8 cellular contexts compared by ENCODE assay signal in genomic region chr11:67238894-67239794, GRCh38. TPM values are rescaled to one million over a fixed set of nuclear protein-coding genes. Genes with fewer than 3 reads are reported as not detected.
A peak's percentile ranks its signal among the peaks of the same experiment; 100 is the strongest.
DNase-seq lines count a peak whose midpoint lies in the region; ATAC-seq and TF ChIP-seq lines count a peak whose summit lies in the region.

No MANE protein-coding gene starts in this region.

- in situ Hi-C loops in GM13977 (cut with MboI; ENCODE audit: low pct_unique_long_range_greater_than_20kb, low sequenced_read_pairs, unreplicated experiment), result no loop called here

- H3K9me3 ChIP-seq in thoracic aorta, result no peaks in the 10 kb centered on the region

- H2AFZ ChIP-seq in ACC112 (ENCODE audit: low read length, unreplicated experiment), result no peak overlapping the region

- H3K27ac ChIP-seq in ACC112 (ENCODE audit: low read depth, low read length), result peak overlapping the region; percentile 33
- H3K27ac ChIP-seq in thoracic aorta, result peak overlapping the region; percentile 76 to 94

- H3K4me1 ChIP-seq in ACC112 (ENCODE audit: control insufficient read depth, insufficient read depth, low read length, unreplicated experiment) (peaks cover 27% of the 10 kb centered on the region), thoracic aorta (ENCODE audit: control insufficient read depth in 1 of 2, low read depth in 2 of 2) (peaks cover 29 to 38% of the 10 kb centered on the region in 2 donors)

- TF ChIP-seq CTCF in thoracic aorta (IDR thresholded peaks at IDR 0.05) (no peak), GM13977 (IDR thresholded peaks at IDR 0.05; ENCODE audit: extremely low read depth, insufficient read depth, missing control alignments) (no peak)

- H3K36me3 ChIP-seq in ACC112 (ENCODE audit: insufficient read depth, low read length) (peaks cover 10% of the 10 kb centered on the region; the same call in 1 of the 2 replicates), thoracic aorta (no peaks in the 10 kb centered on the region)

- DNase-seq in amniotic epithelial cell (ENCODE audit: low read depth), result peak; percentile 59
- peak; percentile 64 for DNase-seq in kidney glomerular epithelial cell (lab: John Stamatoyannopoulos, UW)
- no peak for DNase-seq in thoracic aorta (ENCODE audit: low spot score)
- DNase-seq in mucosa of gallbladder (ENCODE audit: low spot score), result no peak
- no peak for DNase-seq in GM13977 (ENCODE audit: low spot score)

- H3K4me3 ChIP-seq in ACC112 (ENCODE audit: low read depth, low read length) (peak overlapping the region; percentile 62), thoracic aorta (peak overlapping the region; percentile 84)

- ATAC-seq in HG03097 (IDR thresholded peaks at IDR 0.05; ENCODE audit: low FRiP score, unreplicated experiment) (peak; percentile 16), thoracic aorta (ENCODE audit: insufficient number of reproducible peaks, low FRiP score, low read depth) (no peak), HG02973 (IDR thresholded peaks at IDR 0.05; ENCODE audit: unreplicated experiment) (no peak)

- H3K79me2 ChIP-seq in ACC112 (ENCODE audit: control insufficient read depth, insufficient read depth, low read length, unreplicated experiment), result peaks cover 44% of the 10 kb centered on the region

- H3K27me3 ChIP-seq in ACC112 (ENCODE audit: insufficient read depth, low read length), result no peaks in the 10 kb centered on the region
- H3K27me3 ChIP-seq in thoracic aorta (replicated peaks; ENCODE audit: insufficient read depth), result no peaks in the 10 kb centered on the region

RNA-seq across cellular contexts. Expression of gene GRK2, which starts 27.1 kb away (rescaled TPM):
- total RNA-seq in thoracic aorta (10 to 100 TPM; 72.8 to 85.2 TPM), mucosa of gallbladder (86.1 TPM)

RNA-seq across cellular contexts. Expression of gene ANKRD13D, which starts 50.0 kb away (rescaled TPM):
- 100 to 1,000 TPM in 1 of 2 donors, 10 to 100 TPM in 1; 66.6 to 101 TPM for total RNA-seq in thoracic aorta
- total RNA-seq in mucosa of gallbladder, result 80.5 TPM

Comparison
In these comparisons a context has a peak if more than half of its experiments do, and no peak if none do; other contexts are left out.
1. DNase-seq: peak in amniotic epithelial cell (single experiment) and kidney glomerular epithelial cell (single experiment); none in thoracic aorta (single experiment), mucosa of gallbladder (single experiment) and GM13977 (single experiment).